ENCODE assay signal across 6 cellular contexts in the genomic region with DNA sequence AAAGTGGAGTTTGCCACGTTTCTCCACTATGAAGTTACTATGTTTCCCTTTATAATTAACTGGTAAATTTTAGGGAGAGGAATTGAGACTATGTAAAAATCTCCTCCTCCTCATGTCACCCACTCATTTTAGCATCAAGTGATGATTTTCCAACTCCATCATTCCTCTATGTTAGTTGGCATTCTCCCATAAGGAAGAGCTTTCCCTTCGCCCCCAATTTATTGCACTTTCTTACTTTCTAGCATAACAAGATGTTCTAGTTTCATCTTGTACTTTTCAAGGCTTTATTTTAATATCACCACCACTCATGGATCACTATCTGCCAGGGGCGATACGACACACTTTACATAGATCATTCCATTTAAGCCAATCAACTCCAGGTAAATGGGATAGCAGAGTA.
"Had no signal": no experiment of that assay in that cellular context is flagged by ENCODE, and none has a peak within 500 bp of the region (broad histone marks: within the 10 kb centered on the region; RNA-seq: fewer than 3 reads in every experiment).

No MANE protein-coding gene starts in this region.

- DNase-seq: GM23248, GOT3, H7, H9, HCEC 1CT, HFFc6 had no signal
